ENCODE assay signal across 19 cellular contexts in genomic region chr17:35218901-35219300, GRCh38. TPM values are rescaled to one million over a fixed set of nuclear protein-coding genes. Genes with fewer than 3 reads are reported as not detected.
DNase-seq lines count a peak whose midpoint lies in the region; ATAC-seq and TF ChIP-seq lines count a peak whose summit lies in the region.
"Had no signal": no experiment of that assay in that cellular context is flagged by ENCODE, and none has a peak within 500 bp of the region (broad histone marks: within the 10 kb centered on the region; RNA-seq: fewer than 3 reads in every experiment).

No MANE protein-coding gene starts in this region.

- H3K27ac Mint-ChIP-seq in CD8-positive, alpha-beta memory T cell = peak overlapping the region; percentile 49 to 97 (median 91)
- peak overlapping the region; percentile 93 for H3K27ac Mint-ChIP-seq in T-helper 2 cell treated with Interferon-gamma antibody and Interleukin-4, amounts not matched to agents 5 μg/mL and 100 μg/mL, for 36 hours

- DNase-seq in CD1c-positive myeloid dendritic cell (ENCODE audit: extremely low spot score) (peak; percentile 10), left lung (no peak), COR-L47 (lab: John Stamatoyannopoulos, UW) (no peak), KG1 (lab: John Stamatoyannopoulos, UW) (no peak), middle frontal gyrus (ENCODE audit: extremely low spot score, low spot score) (no peak)
- no peak for DNase-seq in CD8-positive, alpha-beta memory T cell
- no peak for DNase-seq in T-helper 2 cell treated with Interferon-gamma antibody and Interleukin-4, amounts not matched to agents 5 μg/mL and 100 μg/mL, for 36 hours (ENCODE audit: low spot score)
- DNase-seq: activated CD8-positive, alpha-beta memory T cell treated with anti-CD3 and anti-CD28 coated beads, Interleukin-2, amount 50 U/mL, for 48 hours; foreskin fibroblast; GDM1; NCI-H2081; NCI-H748 treated with DMSO at 0.1 percent for 48 hours; SHP77 treated with DMSO at 0.1 percent for 48 hours; stomach had no signal

- peaks cover 65 to 83% (median 77%) of the 10 kb centered on the region in 3 donors for H3K4me1 Mint-ChIP-seq in CD8-positive, alpha-beta memory T cell
- H3K4me1 Mint-ChIP-seq in T-helper 2 cell treated with Interferon-gamma antibody and Interleukin-4, amounts not matched to agents 5 μg/mL and 100 μg/mL, for 36 hours (ENCODE audit: low read depth) = peaks cover 56% of the 10 kb centered on the region

- TF ChIP-seq CTCF in left lung (IDR thresholded peaks at IDR 0.05) = no peak

- H3K27ac ChIP-seq in CD8-positive, alpha-beta memory T cell (ENCODE audit: low read depth, low read length) = peak overlapping the region; percentile 20
- H3K27ac ChIP-seq in left lung = peak overlapping the region in 1 of 2 donors; percentile 57
- H3K27ac ChIP-seq: C4-2B had no signal

- H3K27me3 ChIP-seq in CD8-positive, alpha-beta memory T cell (ENCODE audit: insufficient read depth, low read length, poor library complexity, severe bottlenecking) = no peaks in the 10 kb centered on the region
- no peaks in the 10 kb centered on the region for H3K27me3 ChIP-seq in left lung

- CTCF ChIA-PET in CD8-positive, alpha-beta memory T cell (lab: Charles Lee) = interaction anchor here (1.0 to 2.3 kb wide), 3 partner anchors 19 to 320 kb away, joined by 4 to 7 read pairs (median 4); no protein-coding TSS in a partner anchor

- H3K4me1 ChIP-seq in CD8-positive, alpha-beta memory T cell (ENCODE audit: insufficient read depth, low read length) = peaks cover 59% of the 10 kb centered on the region
- peaks cover 0 to 25% of the 10 kb centered on the region in 2 donors for H3K4me1 ChIP-seq in left lung
- H3K4me1 ChIP-seq: stomach had no signal

- intact Hi-C loops in left lung (cut with DNase I) = no loop called here

- H3K4me3 ChIP-seq in CD8-positive, alpha-beta memory T cell (ENCODE audit: low read length) = peak overlapping the region; percentile 30
- H3K4me3 ChIP-seq in left lung = no peak overlapping the region
- H3K4me3 ChIP-seq: stomach had no signal

- peak overlapping the region; percentile 13 to 84 (median 79) for H3K4me3 Mint-ChIP-seq in CD8-positive, alpha-beta memory T cell
- peak overlapping the region; percentile 75 for H3K4me3 Mint-ChIP-seq in T-helper 2 cell treated with Interferon-gamma antibody and Interleukin-4, amounts not matched to agents 5 μg/mL and 100 μg/mL, for 36 hours

- H3K36me3 ChIP-seq in CD8-positive, alpha-beta memory T cell (ENCODE audit: insufficient read depth, low read length) = no peaks in the 10 kb centered on the region
- H3K36me3 ChIP-seq in left lung = no peaks in the 10 kb centered on the region
- H3K36me3 ChIP-seq: stomach had no signal

- POLR2A ChIA-PET in CD8-positive, alpha-beta memory T cell (lab: Charles Lee) = interaction anchor here (1.4 kb wide), 1 partner anchor 21 kb away, joined by 5 read pairs; no protein-coding TSS in a partner anchor

- peaks cover 1 to 7% (median 7%) of the 10 kb centered on the region in 3 donors for H3K36me3 Mint-ChIP-seq in CD8-positive, alpha-beta memory T cell
- peaks cover 32% of the 10 kb centered on the region for H3K36me3 Mint-ChIP-seq in T-helper 2 cell treated with Interferon-gamma antibody and Interleukin-4, amounts not matched to agents 5 μg/mL and 100 μg/mL, for 36 hours (ENCODE audit: low read depth)

- no peaks in the 10 kb centered on the region for H3K27me3 Mint-ChIP-seq in CD8-positive, alpha-beta memory T cell
- no peaks in the 10 kb centered on the region for H3K27me3 Mint-ChIP-seq in T-helper 2 cell treated with Interferon-gamma antibody and Interleukin-4, amounts not matched to agents 5 μg/mL and 100 μg/mL, for 36 hours (ENCODE audit: low read depth)

- H3K9me3 ChIP-seq in CD8-positive, alpha-beta memory T cell (ENCODE audit: low read length) = no peaks in the 10 kb centered on the region
- H3K9me3 ChIP-seq in left lung = peaks cover 0 to 8% of the 10 kb centered on the region in 2 donors

- peaks cover 0 to 8% (median 3%) of the 10 kb centered on the region in 5 donors for H3K9me3 Mint-ChIP-seq in CD8-positive, alpha-beta memory T cell
- peaks cover 24% of the 10 kb centered on the region for H3K9me3 Mint-ChIP-seq in T-helper 2 cell treated with Interferon-gamma antibody and Interleukin-4, amounts not matched to agents 5 μg/mL and 100 μg/mL, for 36 hours

- ATAC-seq in left lung (peak; percentile 33), HG02798 (IDR thresholded peaks at IDR 0.05; ENCODE audit: poor library complexity, unreplicated experiment) (no peak)
- ATAC-seq: HCT116 had no signal

RNA-seq across cellular contexts. Expression of gene SLFN5, which starts 24.0 kb away (rescaled TPM):
- total RNA-seq in CD8-positive, alpha-beta memory T cell = 10 to 100 TPM; 28.6 to 30.2 TPM
- 158 TPM for polyA plus RNA-seq in CD8-positive, alpha-beta memory T cell
- total RNA-seq in left lung = 10 to 100 TPM; 51.3 to 67.5 TPM

RNA-seq across cellular contexts. Expression of gene SLC35G3, which starts 24.7 kb away (rescaled TPM):
- not detected for total RNA-seq in CD8-positive, alpha-beta memory T cell
- not detected for polyA plus RNA-seq in CD8-positive, alpha-beta memory T cell
- not detected for total RNA-seq in left lung
- total RNA-seq: LHCN-M2, myocyte, stomach had no signal
